In the genomic region with DNA sequence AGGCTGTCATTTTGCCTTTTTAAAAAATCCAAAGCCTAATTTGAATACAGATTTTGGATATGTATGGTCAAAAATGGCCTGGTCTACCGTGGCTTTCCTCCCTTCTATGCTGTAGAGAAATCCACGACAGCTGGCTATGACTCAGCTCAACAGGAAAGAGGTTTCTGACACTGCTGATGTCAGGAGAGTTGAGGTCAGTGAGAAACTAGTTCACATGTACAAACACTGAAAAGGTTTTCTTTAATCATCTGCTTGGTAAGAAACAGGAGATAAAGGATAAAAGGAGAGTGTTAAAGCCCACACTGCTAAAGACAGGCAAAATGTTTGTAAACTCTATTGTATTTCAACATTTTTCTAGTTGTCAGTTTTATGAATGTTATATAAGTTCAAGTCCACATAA, we compare ENCODE assay signal across 8 cellular contexts.
DNase-seq lines count a peak whose midpoint lies in the region; ATAC-seq, FAIRE-seq and TF ChIP-seq lines count a peak whose summit lies in the region.

No MANE protein-coding gene starts in this region.

- CTCF ChIA-PET in GM12878 (lab: Yijun Ruan, JAX), result interaction anchor here (1.4 to 1.8 kb wide), 3 partner anchors 20 to 199 kb away, joined by 3 to 5 read pairs (median 4); no protein-coding TSS in a partner anchor

- no peak for TF ChIP-seq RAD21 in GM12878 (IDR thresholded peaks at IDR 0.05; ENCODE audit: insufficient read depth, low read depth, low read length)

- no peaks in the 10 kb centered on the region for H3K9me3 Mint-ChIP-seq in memory B cell
- H3K9me3 Mint-ChIP-seq in stimulated activated memory B cell treated with anti-CD40 and anti-IgM and Interleukin-4, amounts not matched to agents 10 μg/mL and 1 μg/mL and 100 μg/mL, for 72 hours, result no peaks in the 10 kb centered on the region

- H3K27ac ChIP-seq in heart right ventricle (peak overlapping the region in 5 of 10 donors; percentile 48 to 77 (median 60)), GM12878 (ENCODE audit: control insufficient read depth, insufficient read depth) (no peak overlapping the region)

- H3K27me3 ChIP-seq in heart right ventricle (peaks cover 0 to 32% (median 0%) of the 10 kb centered on the region in 7 donors), GM12878 (replicated peaks in 1 of 2; ENCODE audit: control insufficient read depth in 2 of 2, insufficient read depth in 2 of 2, low read length in 1 of 2) (no peaks in the 10 kb centered on the region)

- in situ Hi-C loops in GM12878 (cut with MboI), result no loop called here

- TF ChIP-seq EP300 in GM12878 (IDR thresholded peaks at IDR 0.05; ENCODE audit: borderline replicate concordance in 1 of 2, control insufficient read depth in 1 of 2, low read depth in 2 of 2, low read length in 2 of 2), result 0 out of 4 replicates have a peak, but pooled peaks of 1 of the 2 experiments have one; percentile 41

- H3K4me3 ChIP-seq in heart right ventricle (no peak overlapping the region), GM12878 (no peak overlapping the region)

- no peaks in the 10 kb centered on the region for H4K20me1 ChIP-seq in GM12878 (ENCODE audit: control insufficient read depth, insufficient read depth)

- peak overlapping the region; percentile 68 for H3K27ac Mint-ChIP-seq in memory B cell
- no peak overlapping the region for H3K27ac Mint-ChIP-seq in stimulated activated memory B cell treated with anti-CD40 and anti-IgM and Interleukin-4, amounts not matched to agents 10 μg/mL and 1 μg/mL and 100 μg/mL, for 72 hours

- H3K79me2 ChIP-seq in GM12878 (ENCODE audit: control insufficient read depth, insufficient read depth, low read length), result no peaks in the 10 kb centered on the region

- H3K4me3 Mint-ChIP-seq in memory B cell, result no peak overlapping the region
- H3K4me3 Mint-ChIP-seq in stimulated activated memory B cell treated with anti-CD40 and anti-IgM and Interleukin-4, amounts not matched to agents 10 μg/mL and 1 μg/mL and 100 μg/mL, for 72 hours, result no peak overlapping the region

- H3K4me2 ChIP-seq in GM12878 (ENCODE audit: control insufficient read depth, insufficient read depth), result no peak overlapping the region

- FAIRE-seq in GM12878 (lab: Jason Lieb, UNC) (no peak), D721Med (lab: Jason Lieb, UNC) (no peak)

- no peak overlapping the region for H2AFZ ChIP-seq in GM12878 (ENCODE audit: control insufficient read depth, low read depth, low read length)

- peaks cover 5% of the 10 kb centered on the region for H3K36me3 Mint-ChIP-seq in memory B cell
- H3K36me3 Mint-ChIP-seq in stimulated activated memory B cell treated with anti-CD40 and anti-IgM and Interleukin-4, amounts not matched to agents 10 μg/mL and 1 μg/mL and 100 μg/mL, for 72 hours, result peaks cover 16% of the 10 kb centered on the region

- intact Hi-C loops in heart right ventricle (cut with DNase I) (loop anchor here in 2 of 10 donors (10.0 kb wide), 1 partner anchor 194 kb away; no protein-coding TSS in a partner anchor), Right ventricle myocardium inferior (cut with DNase I) (no loop called here), GM12878 (cut with micrococcal nuclease; ENCODE audit: unreplicated experiment) (no loop called here)

- H3K4me1 Mint-ChIP-seq in memory B cell, result peaks cover 5% of the 10 kb centered on the region
- H3K4me1 Mint-ChIP-seq in stimulated activated memory B cell treated with anti-CD40 and anti-IgM and Interleukin-4, amounts not matched to agents 10 μg/mL and 1 μg/mL and 100 μg/mL, for 72 hours, result peaks cover 12% of the 10 kb centered on the region

- DNase-seq in heart right ventricle (peak in 1 of 2 donors; percentile 31), Right ventricle myocardium inferior (ENCODE audit: missing footprints) (no peak), RKO (ENCODE audit: low spot score) (peak; percentile 72), GM12878 (ENCODE audit: low read depth, low spot score) (peak; percentile 17), memory B cell (ENCODE audit: low spot score in 2 of 2) (no peak), D721Med (ENCODE audit: insufficient read length, low spot score) (no peak)

- WGBS in heart right ventricle, 2 donors, result 33 to 42% methylated on average over 2 of the region's 2 CpGs
- WGBS in GM12878 (ENCODE audit: insufficient coverage, insufficient replicate concordance, low lambda C conversion rate, missing lambda C conversion rate), result 3% methylated on average over 2 of the region's 2 CpGs

- no peak overlapping the region for H3K9ac ChIP-seq in GM12878 (ENCODE audit: control insufficient read depth, insufficient read depth, low read length)

- H3K9me3 ChIP-seq in heart right ventricle (no peaks in the 10 kb centered on the region), GM12878 (replicated peaks; ENCODE audit: control insufficient read depth, insufficient read depth, low read length) (no peaks in the 10 kb centered on the region)

- POLR2A ChIA-PET in GM12878 (lab: Charles Lee), result no interaction called here

- peak in 6 of 8 donors; percentile 68 to 91 (median 74) for ATAC-seq in heart right ventricle
- no peak for ATAC-seq in Right ventricle myocardium inferior
- peak; percentile 91 for ATAC-seq in HG02642 (IDR thresholded peaks at IDR 0.05; ENCODE audit: poor library complexity, unreplicated experiment)
- peak; percentile 96 for ATAC-seq in GM12878
- no peak for ATAC-seq in memory B cell (ENCODE audit: low read depth)
- no peak for ATAC-seq in stimulated activated memory B cell treated with anti-CD40 and anti-IgM and Interleukin-4, amounts not matched to agents 10 μg/mL and 1 μg/mL and 100 μg/mL, for 72 hours

- H3K36me3 ChIP-seq in heart right ventricle, result no peaks in the 10 kb centered on the region
- H3K36me3 ChIP-seq in GM12878 (ENCODE audit: control insufficient read depth in 2 of 2, insufficient read depth in 2 of 2, low read length in 1 of 2), result no peaks in the 10 kb centered on the region; a peak in 1 of 4 replicates

- BruUV-seq in GM12878 (replicated peaks; lab: Mats Ljungman, UMichigan), result no TSS peak

- RAD21 ChIA-PET in GM12878 (lab: Charles Lee; ENCODE audit: unreplicated experiment), result no interaction called here

- H3K27me3 Mint-ChIP-seq in memory B cell, result no peaks in the 10 kb centered on the region
- H3K27me3 Mint-ChIP-seq in stimulated activated memory B cell treated with anti-CD40 and anti-IgM and Interleukin-4, amounts not matched to agents 10 μg/mL and 1 μg/mL and 100 μg/mL, for 72 hours, result no peaks in the 10 kb centered on the region

- TF ChIP-seq CTCF in heart right ventricle (IDR thresholded peaks at IDR 0.05) (no peak), GM12878 (IDR thresholded peaks at IDR 0.05 in 2 of 3, conservative IDR thresholded peaks at IDR 0.05 in 1 of 3; ENCODE audit: control insufficient read depth in 2 of 3, extremely low read depth in 1 of 3, insufficient read depth in 1 of 3, low read depth in 3 of 3, low read length in 3 of 3) (no peak), D721Med (IDR thresholded peaks at IDR 0.05; ENCODE audit: insufficient read depth, missing control alignments) (no peak)

- SMC1A ChIA-PET in GM12878 (lab: Charles Lee; ENCODE audit: uncharacterized antibody, unreplicated experiment), result interaction anchor here (2.1 kb wide), 1 partner anchor 199 kb away, joined by 5 read pairs; no protein-coding TSS in a partner anchor

- no peak for TF ChIP-seq POLR2A in GM12878 (IDR thresholded peaks at IDR 0.05; ENCODE audit: low read depth, low read length)

- H3K4me1 ChIP-seq in heart right ventricle, result peaks cover 0 to 31% (median 6%) of the 10 kb centered on the region in 9 donors
- H3K4me1 ChIP-seq in GM12878 (ENCODE audit: control insufficient read depth, insufficient read depth, low read length), result 0 out of 2 replicates have a peak, but pooled peaks cover 2% of the 10 kb centered on the region

TF ChIP-seq in GM12878, 131 proteins besides CTCF, POLR2A, EP300 and RAD21 (continues in another document):
- TF ChIP-seq RUNX3 (IDR thresholded peaks at IDR 0.05; ENCODE audit: low read length), result peak; percentile 64
- TF ChIP-seq EED (IDR thresholded peaks at IDR 0.05; ENCODE audit: low read depth), result peak; percentile 21; the same call in 1 of the 2 replicates
- TF ChIP-seq CREM (IDR thresholded peaks at IDR 0.05; ENCODE audit: low read depth), result peak; percentile 28; the same call in 1 of the 2 replicates
- no peak for TF ChIP-seq BCL11A (IDR thresholded peaks at IDR 0.05; ENCODE audit: low read depth, low read length)
- peak; percentile 67; the same call in 1 of the 2 replicates for TF ChIP-seq CREB1 (IDR thresholded peaks at IDR 0.05; ENCODE audit: low read depth)
- TF ChIP-seq BACH1 (IDR thresholded peaks at IDR 0.05; ENCODE audit: borderline replicate concordance), result peak; percentile 20; the same call in 1 of the 2 replicates
- 0 out of 4 replicates have a peak, but pooled peaks of 1 of the 2 experiments have one; percentile 13 for TF ChIP-seq SRF (IDR thresholded peaks at IDR 0.05; ENCODE audit: low read depth in 2 of 2, low read length in 2 of 2)
- TF ChIP-seq, protein P1, sequence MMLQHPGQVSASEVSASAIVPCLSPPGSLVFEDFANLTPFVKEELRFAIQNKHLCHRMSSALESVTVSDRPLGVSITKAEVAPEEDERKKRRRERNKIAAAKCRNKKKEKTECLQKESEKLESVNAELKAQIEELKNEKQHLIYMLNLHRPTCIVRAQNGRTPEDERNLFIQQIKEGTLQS (IDR thresholded peaks at IDR 0.05; ENCODE audit: borderline replicate concordance, extremely low read depth, low read depth, low read length), result no peak
- TF ChIP-seq ATF7 (IDR thresholded peaks at IDR 0.05; ENCODE audit: low read depth), result peak; percentile 69
- TF ChIP-seq, protein P2, sequence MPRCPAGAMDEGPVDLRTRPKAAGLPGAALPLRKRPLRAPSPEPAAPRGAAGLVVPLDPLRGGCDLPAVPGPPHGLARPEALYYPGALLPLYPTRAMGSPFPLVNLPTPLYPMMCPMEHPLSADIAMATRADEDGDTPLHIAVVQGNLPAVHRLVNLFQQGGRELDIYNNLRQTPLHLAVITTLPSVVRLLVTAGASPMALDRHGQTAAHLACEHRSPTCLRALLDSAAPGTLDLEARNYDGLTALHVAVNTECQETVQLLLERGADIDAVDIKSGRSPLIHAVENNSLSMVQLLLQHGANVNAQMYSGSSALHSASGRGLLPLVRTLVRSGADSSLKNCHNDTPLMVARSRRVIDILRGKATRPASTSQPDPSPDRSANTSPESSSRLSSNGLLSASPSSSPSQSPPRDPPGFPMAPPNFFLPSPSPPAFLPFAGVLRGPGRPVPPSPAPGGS (IDR thresholded peaks at IDR 0.05; ENCODE audit: borderline replicate concordance, insufficient read depth, low read depth, low read length, poor library complexity, severe bottlenecking), result no peak

Comparison
In these comparisons a context has a peak if more than half of its experiments do, and no peak if none do; other contexts are left out.
1. ATAC-seq: peak in heart right ventricle (6 of 8), HG02642 (single experiment) and GM12878 (single experiment); none in Right ventricle myocardium inferior (single experiment), memory B cell (single experiment) and stimulated activated memory B cell treated with anti-CD40 and anti-IgM and Interleukin-4, amounts not matched to agents 10 μg/mL and 1 μg/mL and 100 μg/mL, for 72 hours (single experiment).
2. DNase-seq: peak in RKO (single experiment) and GM12878 (single experiment); none in Right ventricle myocardium inferior (single experiment), memory B cell (0 of 2) and D721Med (single experiment).